Comparison of ENCODE assay signal across 12 cellular contexts in genomic region chr3:908839-909238, GRCh38.
DNase-seq lines count a peak whose midpoint lies in the region; ATAC-seq and TF ChIP-seq lines count a peak whose summit lies in the region.
"Had no signal": no experiment of that assay in that cellular context is flagged by ENCODE, and none has a peak within 500 bp of the region (broad histone marks: within the 10 kb centered on the region; RNA-seq: fewer than 3 reads in every experiment).

No MANE protein-coding gene starts in this region.

- ATAC-seq in GM18909 (IDR thresholded peaks at IDR 0.05; ENCODE audit: poor library complexity, unreplicated experiment): no peak
- ATAC-seq: gastroesophageal sphincter had no signal

- TF ChIP-seq EP300 in Ishikawa (IDR thresholded peaks at IDR 0.05; ENCODE audit: borderline replicate concordance): no peak

- peak; percentile 32 for TF ChIP-seq RAD21 in Ishikawa (IDR thresholded peaks at IDR 0.05; ENCODE audit: low read depth)

- in situ Hi-C loops in ACHN (cut with HindIII; ENCODE audit: low pct_ligation_motif_present, low pct_unique_long_range_greater_than_20kb, low sequenced_read_pairs): loop anchor here (25.0 kb wide), 1 partner anchor 178 kb away; the partner anchor contains the start of gene CNTN6

- peak; percentile 79 for TF ChIP-seq CTCF in VCaP (conservative IDR thresholded peaks at IDR 0.05)

- DNase-seq in ACHN (peak; percentile 27), islet precursor cell (peak; percentile 62), CD1c-positive myeloid dendritic cell (ENCODE audit: extremely low spot score) (no peak)
- no peak for DNase-seq in activated CD4-positive, alpha-beta T cell treated with anti-CD3 and anti-CD28 coated beads, Interleukin-2, amount 50 U/mL, for 48 hours
- DNase-seq in stimulated activated naive CD4-positive, alpha-beta T cell treated with Interleukin-2 at 50 U/mL for 16 hours (lab: John Stamatoyannopoulos, UW): no peak
- DNase-seq: activated CD8-positive, alpha-beta memory T cell treated with anti-CD3 and anti-CD28 coated beads for 24 hours; GF-D8; stimulated activated naive CD4-positive, alpha-beta T cell had no signal

- H3K27ac ChIP-seq in VCaP: no peak overlapping the region
- H3K27ac ChIP-seq: gastroesophageal sphincter had no signal

TF ChIP-seq in Ishikawa, 13 proteins besides CTCF, POLR2A, EP300 and RAD21:
- TF ChIP-seq FOXM1 (IDR thresholded peaks at IDR 0.05; ENCODE audit: borderline replicate concordance, low read depth) (no peak), ZBTB7A (IDR thresholded peaks at IDR 0.05; ENCODE audit: low read depth) (no peak), NFIC (IDR thresholded peaks at IDR 0.05) (no peak), YY1 (IDR thresholded peaks at IDR 0.05; ENCODE audit: low read depth) (no peak), EGR1 (IDR thresholded peaks at IDR 0.05) (no peak), TEAD4 (IDR thresholded peaks at IDR 0.05) (no peak), TAF1 (IDR thresholded peaks at IDR 0.05; ENCODE audit: low read depth) (no peak)
- TF ChIP-seq, protein P1, sequence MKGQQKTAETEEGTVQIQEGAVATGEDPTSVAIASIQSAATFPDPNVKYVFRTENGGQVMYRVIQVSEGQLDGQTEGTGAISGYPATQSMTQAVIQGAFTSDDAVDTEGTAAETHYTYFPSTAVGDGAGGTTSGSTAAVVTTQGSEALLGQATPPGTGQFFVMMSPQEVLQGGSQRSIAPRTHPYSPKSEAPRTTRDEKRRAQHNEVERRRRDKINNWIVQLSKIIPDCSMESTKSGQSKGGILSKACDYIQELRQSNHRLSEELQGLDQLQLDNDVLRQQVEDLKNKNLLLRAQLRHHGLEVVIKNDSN (IDR thresholded peaks at IDR 0.05): no peak
- TF ChIP-seq, protein P2, sequence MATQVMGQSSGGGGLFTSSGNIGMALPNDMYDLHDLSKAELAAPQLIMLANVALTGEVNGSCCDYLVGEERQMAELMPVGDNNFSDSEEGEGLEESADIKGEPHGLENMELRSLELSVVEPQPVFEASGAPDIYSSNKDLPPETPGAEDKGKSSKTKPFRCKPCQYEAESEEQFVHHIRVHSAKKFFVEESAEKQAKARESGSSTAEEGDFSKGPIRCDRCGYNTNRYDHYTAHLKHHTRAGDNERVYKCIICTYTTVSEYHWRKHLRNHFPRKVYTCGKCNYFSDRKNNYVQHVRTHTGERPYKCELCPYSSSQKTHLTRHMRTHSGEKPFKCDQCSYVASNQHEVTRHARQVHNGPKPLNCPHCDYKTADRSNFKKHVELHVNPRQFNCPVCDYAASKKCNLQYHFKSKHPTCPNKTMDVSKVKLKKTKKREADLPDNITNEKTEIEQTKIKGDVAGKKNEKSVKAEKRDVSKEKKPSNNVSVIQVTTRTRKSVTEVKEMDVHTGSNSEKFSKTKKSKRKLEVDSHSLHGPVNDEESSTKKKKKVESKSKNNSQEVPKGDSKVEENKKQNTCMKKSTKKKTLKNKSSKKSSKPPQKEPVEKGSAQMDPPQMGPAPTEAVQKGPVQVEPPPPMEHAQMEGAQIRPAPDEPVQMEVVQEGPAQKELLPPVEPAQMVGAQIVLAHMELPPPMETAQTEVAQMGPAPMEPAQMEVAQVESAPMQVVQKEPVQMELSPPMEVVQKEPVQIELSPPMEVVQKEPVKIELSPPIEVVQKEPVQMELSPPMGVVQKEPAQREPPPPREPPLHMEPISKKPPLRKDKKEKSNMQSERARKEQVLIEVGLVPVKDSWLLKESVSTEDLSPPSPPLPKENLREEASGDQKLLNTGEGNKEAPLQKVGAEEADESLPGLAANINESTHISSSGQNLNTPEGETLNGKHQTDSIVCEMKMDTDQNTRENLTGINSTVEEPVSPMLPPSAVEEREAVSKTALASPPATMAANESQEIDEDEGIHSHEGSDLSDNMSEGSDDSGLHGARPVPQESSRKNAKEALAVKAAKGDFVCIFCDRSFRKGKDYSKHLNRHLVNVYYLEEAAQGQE (IDR thresholded peaks at IDR 0.05; ENCODE audit: low read depth): no peak

Comparison
In these comparisons a context has a peak if more than half of its experiments do, and no peak if none do; other contexts are left out.
1. DNase-seq: peak in ACHN (single experiment) and islet precursor cell (single experiment); none in activated CD4-positive, alpha-beta T cell treated with anti-CD3 and anti-CD28 coated beads, Interleukin-2, amount 50 U/mL, for 48 hours (0 of 2), CD1c-positive myeloid dendritic cell (single experiment) and stimulated activated naive CD4-positive, alpha-beta T cell treated with Interleukin-2 at 50 U/mL for 16 hours (single experiment).